ENCODE assay signal across 23 cellular contexts in the genomic region with DNA sequence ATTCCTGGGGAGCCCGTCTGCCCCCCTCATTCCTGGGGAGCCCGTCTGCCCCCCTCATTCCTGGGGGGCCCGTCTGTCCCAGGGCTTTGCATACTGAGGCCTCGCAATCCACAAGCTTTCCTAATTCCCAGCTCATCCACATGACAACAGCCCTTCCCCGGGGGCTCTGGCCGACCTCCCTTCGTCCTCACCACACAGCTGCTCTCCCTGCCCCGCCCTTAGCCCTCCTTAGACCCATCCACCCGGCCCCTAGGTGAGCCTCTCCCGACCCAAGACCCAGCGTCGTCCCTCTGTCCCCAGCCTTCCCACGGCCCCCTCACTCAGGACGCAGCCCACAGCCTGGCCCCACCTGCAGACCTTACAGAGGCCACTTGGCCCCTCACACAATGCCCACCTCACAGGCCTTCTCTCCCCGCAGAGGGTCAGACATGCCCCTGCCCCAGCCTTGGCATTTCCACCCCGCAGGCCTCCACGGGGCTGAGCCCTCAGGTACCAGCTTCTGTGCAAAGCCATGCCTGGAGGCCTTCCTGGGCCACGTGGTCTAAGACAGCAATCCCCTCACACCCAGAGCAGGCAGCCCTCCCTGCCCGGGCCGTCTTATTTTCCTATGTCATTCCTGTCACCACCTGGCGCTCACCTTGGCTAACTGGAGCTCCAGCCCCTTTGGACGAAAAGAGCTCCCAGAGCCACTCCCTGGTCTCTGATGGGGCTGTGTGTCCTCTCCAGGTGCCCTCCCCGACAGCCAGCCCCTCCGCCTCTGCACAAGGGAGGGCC. TPM values are rescaled to one million over a fixed set of nuclear protein-coding genes. Genes with fewer than 3 reads are reported as not detected.
DNase-seq lines count a peak whose midpoint lies in the region; ATAC-seq and TF ChIP-seq lines count a peak whose summit lies in the region.
"Had no signal": no experiment of that assay in that cellular context is flagged by ENCODE, and none has a peak within 500 bp of the region (broad histone marks: within the 10 kb centered on the region; RNA-seq: fewer than 3 reads in every experiment).

No MANE protein-coding gene starts in this region.

- ATAC-seq in HG02840 (IDR thresholded peaks at IDR 0.05; ENCODE audit: low FRiP score, unreplicated experiment) = no peak
- ATAC-seq: T-cell had no signal

- H3K4me3 ChIP-seq in endodermal cell (ENCODE audit: low read length) = no peak overlapping the region
- H3K4me3 ChIP-seq: Peyer's patch, SJCRH30 had no signal

- peaks cover 1% of the 10 kb centered on the region for H3K27me3 Mint-ChIP-seq in endodermal cell (ENCODE audit: insufficient read depth)
- peaks cover 4% of the 10 kb centered on the region for H3K27me3 Mint-ChIP-seq in nephron (ENCODE audit: low read depth)

- H3K27ac Mint-ChIP-seq in endodermal cell (peak overlapping the region; percentile 81), nephron (peak overlapping the region; percentile 39 to 98 (median 62))
- H3K27ac Mint-ChIP-seq: T-cell had no signal

- peaks cover 18% of the 10 kb centered on the region for H3K4me1 Mint-ChIP-seq in endodermal cell
- peaks cover 43% of the 10 kb centered on the region for H3K4me1 Mint-ChIP-seq in nephron

- H3K36me3 Mint-ChIP-seq in endodermal cell (ENCODE audit: low read depth) = no peaks in the 10 kb centered on the region
- H3K36me3 Mint-ChIP-seq in nephron (ENCODE audit: low read depth) = no peaks in the 10 kb centered on the region
- H3K36me3 Mint-ChIP-seq: T-cell had no signal

- no peaks in the 10 kb centered on the region for H3K4me1 ChIP-seq in endodermal cell (ENCODE audit: control insufficient read depth, insufficient read depth, low read length)

- H3K36me3 ChIP-seq in endodermal cell (ENCODE audit: control insufficient read depth, insufficient read depth, low read length) = no peaks in the 10 kb centered on the region
- H3K36me3 ChIP-seq: Peyer's patch, SJCRH30 had no signal

- H3K27ac ChIP-seq in endodermal cell (ENCODE audit: low read depth, low read length) = no peak overlapping the region
- H3K27ac ChIP-seq: C4-2B, Peyer's patch had no signal

- 55 to 65% methylated on average over 12 to 24 of the region's 24 CpGs for WGBS in endodermal cell (ENCODE audit: insufficient coverage in 1 of 2, insufficient read length in 1 of 2), 2 experiments

- no peak overlapping the region for H3K9ac ChIP-seq in endodermal cell (ENCODE audit: extremely low read depth, low read length, poor library complexity, severe bottlenecking)

- H3K27me3 ChIP-seq in endodermal cell (ENCODE audit: control insufficient read depth, insufficient read depth, low read length, poor library complexity, severe bottlenecking) = peaks cover 3% of the 10 kb centered on the region
- H3K27me3 ChIP-seq: Peyer's patch, SJCRH30 had no signal

- no peak for TF ChIP-seq CTCF in endodermal cell (conservative IDR thresholded peaks at IDR 0.05)
- no peak for TF ChIP-seq CTCF in nephron (IDR thresholded peaks at IDR 0.05; ENCODE audit: unreplicated experiment in 3 of 3)

- DNase-seq in ELF-1 (ENCODE audit: low read depth, low spot score) (peak; percentile 83), NCI-H526 (lab: John Stamatoyannopoulos, UW) (peak; percentile 49 to 84), endodermal cell (peak; percentile 83), dedifferentiated amniotic fluid mesenchymal stem cell (ENCODE audit: extremely low spot score) (no peak), islet precursor cell (no peak)
- DNase-seq in activated effector memory CD4-positive, alpha-beta T cell treated with Interleukin-2 at 50 U/mL for 16 hours = no peak
- DNase-seq: AML-193, DMS53, GOT3, KBM-7, NCI-H1092 treated with DMSO at 0.1 percent for 48 hours, NCI-H146, NCI-H2029, NCI-H2227 treated with DMSO at 0.1 percent for 48 hours, NCI-H510A, NCI-H82, Peyer's patch, SJCRH30, T-cell had no signal

- H3K9me3 Mint-ChIP-seq in endodermal cell = no peaks in the 10 kb centered on the region
- no peaks in the 10 kb centered on the region for H3K9me3 Mint-ChIP-seq in nephron
- H3K9me3 Mint-ChIP-seq: T-cell had no signal

- H3K9me3 ChIP-seq in endodermal cell (ENCODE audit: control insufficient read depth, low read length) = no peaks in the 10 kb centered on the region
- H3K9me3 ChIP-seq: Peyer's patch, SJCRH30 had no signal

- H3K4me3 Mint-ChIP-seq in endodermal cell (no peak overlapping the region), nephron (peak overlapping the region in 2 of 3 experiments; percentile 2 to 68)

RNA-seq across cellular contexts. Expression of a gene that starts 3.5 kb away (rescaled TPM):
- 10 to 100 TPM; 33.5 to 53.5 TPM for total RNA-seq in endodermal cell
- polyA plus RNA-seq in endodermal cell (2013, experiment 1 of 2) = 19.9 TPM
- polyA plus RNA-seq in endodermal cell (2013, experiment 2 of 2) = 18.4 TPM
- total RNA-seq: OCI-LY7 had no signal

Comparison
In these comparisons a context has a peak if more than half of its experiments do, and no peak if none do; other contexts are left out.
1. DNase-seq: peak in ELF-1 (single experiment), NCI-H526 (2 of 2) and endodermal cell (single experiment); none in dedifferentiated amniotic fluid mesenchymal stem cell (single experiment), islet precursor cell (single experiment) and activated effector memory CD4-positive, alpha-beta T cell treated with Interleukin-2 at 50 U/mL for 16 hours (single experiment).